19 cellular contexts compared by ENCODE assay signal in the genomic region with DNA sequence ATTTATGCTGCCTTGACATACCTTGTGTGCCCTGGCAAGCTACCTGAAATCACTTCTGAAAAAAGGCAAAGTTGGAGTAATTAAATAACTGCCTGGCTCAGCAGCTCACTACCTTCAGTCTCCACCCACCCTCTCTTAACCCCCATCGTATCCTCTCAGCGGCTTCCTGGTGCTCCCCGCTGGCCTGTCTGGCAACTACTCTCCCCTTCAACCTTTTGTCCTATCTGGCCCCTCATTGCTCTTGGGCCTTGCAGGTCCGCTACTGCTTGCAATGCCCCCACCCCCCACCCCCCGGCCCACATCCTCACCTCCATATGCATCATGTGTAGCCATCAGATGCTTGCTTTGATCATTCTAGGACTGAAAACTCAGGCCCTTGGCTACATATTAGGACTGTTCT.
"Had no signal": no experiment of that assay in that cellular context is flagged by ENCODE, and none has a peak within 500 bp of the region (broad histone marks: within the 10 kb centered on the region; RNA-seq: fewer than 3 reads in every experiment).

No MANE protein-coding gene starts in this region.

- H3K4me1 ChIP-seq: colonic mucosa, sigmoid colon, transverse colon had no signal

- H3K27ac ChIP-seq: colonic mucosa, right atrium auricular region, sigmoid colon, skin epidermis, stomach, thoracic aorta, transverse colon had no signal

- H3K9me3 ChIP-seq: colonic mucosa, heart left ventricle, ovary, right atrium auricular region, sigmoid colon, stomach, thoracic aorta, transverse colon had no signal

- ATAC-seq: esophagus mucosa, heart left ventricle had no signal

- H3K4me3 ChIP-seq: colonic mucosa, heart left ventricle, ovary, right atrium auricular region, sigmoid colon, skin epidermis, stomach, thoracic aorta, transverse colon had no signal

- H3K27me3 ChIP-seq: colonic mucosa, ovary, sigmoid colon, transverse colon had no signal

- H3K36me3 ChIP-seq: colonic mucosa, heart left ventricle, ovary, right atrium auricular region, sigmoid colon, thoracic aorta, transverse colon had no signal

- DNase-seq: colonic mucosa; effector CD4-positive, alpha-beta T cell; heart left ventricle; hippocampal formation; kidney glomerular epithelial cell; mammary epithelial cell; midbrain; ovary; sigmoid colon; stimulated activated CD4-positive, alpha-beta T cell treated with anti-CD3 and anti-CD28 coated beads, Interleukin-2, amount 100 ng/mL, for 24 hours; stimulated activated CD4-positive, alpha-beta T cell treated with anti-CD3 and anti-CD28 coated beads, Interleukin-4, amount 100 ng/mL, for 4 hours; stimulated activated naive CD4-positive, alpha-beta T cell; stomach; substantia nigra; transverse colon had no signal
